ENCODE assay signal across 1 cellular context in genomic region chr4:145828802-145829485, GRCh38.
TF ChIP-seq lines count a peak whose summit lies in the region.

No MANE protein-coding gene starts in this region.

TF ChIP-seq in HepG2, 621 proteins besides CTCF, POLR2A, EP300 and RAD21 (continued from another document):
- TF ChIP-seq RNF219 (CRISPR knock-in tag; IDR thresholded peaks at IDR 0.05) (no peak), ZNF501 (CRISPR knock-in tag; IDR thresholded peaks at IDR 0.05) (no peak), HDAC2 (CRISPR knock-in tag; IDR thresholded peaks at IDR 0.05) (no peak), TERF1 (CRISPR knock-in tag; IDR thresholded peaks at IDR 0.05) (no peak), ZNF484 (CRISPR knock-in tag; IDR thresholded peaks at IDR 0.05; ENCODE audit: borderline replicate concordance, low read depth) (no peak), CBX1 (IDR thresholded peaks at IDR 0.05; ENCODE audit: low read depth) (no peak), ZNF607 (CRISPR knock-in tag; IDR thresholded peaks at IDR 0.05; ENCODE audit: borderline replicate concordance) (no peak), ERF (CRISPR knock-in tag; IDR thresholded peaks at IDR 0.05) (no peak), ZNF234 (CRISPR knock-in tag; conservative IDR thresholded peaks at IDR 0.05) (no peak)
